In genomic region chr12:92400006-92400405, GRCh38 we compare ENCODE assay signal across 10 cellular contexts.
DNase-seq lines count a peak whose midpoint lies in the region; ATAC-seq and TF ChIP-seq lines count a peak whose summit lies in the region.
"Had no signal": no experiment of that assay in that cellular context is flagged by ENCODE, and none has a peak within 500 bp of the region (broad histone marks: within the 10 kb centered on the region; RNA-seq: fewer than 3 reads in every experiment).

No MANE protein-coding gene starts in this region.

- peak overlapping the region; percentile 55 for H3K4me3 Mint-ChIP-seq in activated CD4-positive, alpha-beta memory T cell treated with anti-CD3 and anti-CD28 coated beads for 36 hours

- POLR2A ChIA-PET in activated CD4-positive, alpha-beta memory T cell treated with anti-CD3 and anti-CD28 coated beads for 36 hours (lab: Charles Lee): interaction anchor here (1.7 kb wide), 1 partner anchor 255 kb away, joined by 13 read pairs; the partner anchor contains the start of gene BTG1

- intact Hi-C loops in activated CD4-positive, alpha-beta memory T cell treated with anti-CD3 and anti-CD28 coated beads for 36 hours (cut with micrococcal nuclease): loop anchor here (5.0 to 10.0 kb wide), 2 partner anchors 368 to 625 kb away; no protein-coding TSS in a partner anchor

- TF ChIP-seq CTCF in WERI-Rb-1 (IDR thresholded peaks at IDR 0.05; ENCODE audit: low read depth, low read length): no peak

- no peaks in the 10 kb centered on the region for H3K27me3 ChIP-seq in WERI-Rb-1 (ENCODE audit: insufficient read depth, low read depth, severe bottlenecking)
- H3K27me3 ChIP-seq: SJSA1 had no signal

- H3K4me3 ChIP-seq in skin epidermis (no peak overlapping the region), WERI-Rb-1 (ENCODE audit: low read depth, low read length) (no peak overlapping the region)
- H3K4me3 ChIP-seq: SJSA1 had no signal

- H3K27me3 Mint-ChIP-seq in activated CD4-positive, alpha-beta memory T cell treated with anti-CD3 and anti-CD28 coated beads for 36 hours: no peaks in the 10 kb centered on the region

- peak; percentile 43 for ATAC-seq in GM18873 (IDR thresholded peaks at IDR 0.05; ENCODE audit: low FRiP score, unreplicated experiment)
- ATAC-seq in HG02642 (IDR thresholded peaks at IDR 0.05; ENCODE audit: poor library complexity, unreplicated experiment): peak; percentile 45
- no peak for ATAC-seq in GM19452 (IDR thresholded peaks at IDR 0.05; ENCODE audit: unreplicated experiment)

- H3K27ac Mint-ChIP-seq in activated CD4-positive, alpha-beta memory T cell treated with anti-CD3 and anti-CD28 coated beads for 36 hours: peak overlapping the region; percentile 92

- peaks cover 6% of the 10 kb centered on the region for H3K36me3 Mint-ChIP-seq in activated CD4-positive, alpha-beta memory T cell treated with anti-CD3 and anti-CD28 coated beads for 36 hours

- no peaks in the 10 kb centered on the region for H3K9me3 ChIP-seq in WERI-Rb-1 (ENCODE audit: severe bottlenecking)
- H3K9me3 ChIP-seq: SJSA1 had no signal

- no peaks in the 10 kb centered on the region for H3K36me3 ChIP-seq in WERI-Rb-1
- H3K36me3 ChIP-seq: SJSA1 had no signal

- H3K4me1 Mint-ChIP-seq in activated CD4-positive, alpha-beta memory T cell treated with anti-CD3 and anti-CD28 coated beads for 36 hours (ENCODE audit: low read depth): peaks cover 98% of the 10 kb centered on the region

- CTCF ChIA-PET in activated CD4-positive, alpha-beta memory T cell treated with anti-CD3 and anti-CD28 coated beads for 36 hours (lab: Charles Lee): no interaction called here

- H3K27ac ChIP-seq in skin epidermis (peak overlapping the region in 11 of 21 experiments; percentile 11 to 87 (median 68)), WERI-Rb-1 (no peak overlapping the region)
- H3K27ac ChIP-seq: SJSA1 had no signal

- H3K9me3 Mint-ChIP-seq in activated CD4-positive, alpha-beta memory T cell treated with anti-CD3 and anti-CD28 coated beads for 36 hours: peaks cover 3% of the 10 kb centered on the region

- peak; percentile 21 for DNase-seq in activated CD4-positive, alpha-beta memory T cell treated with anti-CD3 and anti-CD28 coated beads for 36 hours
- DNase-seq in WERI-Rb-1: no peak
- DNase-seq in stimulated activated CD4-positive, alpha-beta T cell treated with anti-CD3 and anti-CD28 coated beads, Interleukin-12 subunit alpha, Interleukin-12 subunit beta, amount 100 ng/mL, for 4 hours: no peak
- DNase-seq: KBM-7, NCI-H446 treated with DMSO at 0.1 percent for 48 hours had no signal
